Comparison of ENCODE assay signal across 26 cellular contexts in the genomic region with DNA sequence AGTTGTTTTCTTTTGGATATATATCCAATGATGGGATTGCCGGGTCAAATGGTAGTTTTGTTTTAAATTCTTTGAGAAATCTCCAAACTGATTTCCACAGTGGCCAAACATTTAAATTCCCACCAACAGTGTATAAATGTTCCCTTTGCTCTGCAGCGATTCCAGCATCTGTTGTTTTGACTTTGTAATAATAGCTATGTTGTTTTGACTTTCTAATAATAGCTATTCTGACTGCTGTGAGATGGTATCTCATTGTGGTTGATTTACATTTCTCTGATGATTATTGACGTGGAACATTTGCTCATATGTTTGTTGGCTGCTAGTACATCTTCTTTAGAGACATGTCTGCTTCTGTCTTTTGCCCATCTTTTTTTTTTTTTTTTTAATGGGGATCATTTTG.
"Had no signal": no experiment of that assay in that cellular context is flagged by ENCODE, and none has a peak within 500 bp of the region (broad histone marks: within the 10 kb centered on the region; RNA-seq: fewer than 3 reads in every experiment).

No MANE protein-coding gene starts in this region.

- H3K9me3 ChIP-seq: adrenal gland, left ventricle myocardium inferior, ovary, right lobe of liver, thoracic aorta had no signal

- H3K36me3 ChIP-seq: adrenal gland, breast epithelium, left ventricle myocardium inferior, ovary, right lobe of liver, thoracic aorta, WERI-Rb-1 had no signal

- H3K4me1 ChIP-seq: adrenal gland, breast epithelium, left ventricle myocardium inferior, right lobe of liver had no signal

- ATAC-seq: esophagus mucosa; mucosa of descending colon; right lobe of liver; stimulated activated naive CD8-positive, alpha-beta T cell treated with anti-CD3 and anti-CD28 coated beads, Interleukin-15, Interleukin-2, amounts not matched to agents 100 U/mL and 50 U/mL, for 24 hours; T-helper 17 cell had no signal

- H3K4me3 ChIP-seq: adrenal gland, breast epithelium, left ventricle myocardium inferior, lung, mucosa of descending colon, ovary, right lobe of liver, skin epidermis, thoracic aorta had no signal

- DNase-seq: activated CD4-positive, alpha-beta memory T cell treated with anti-CD3 and anti-CD28 coated beads for 36 hours; activated CD4-positive, alpha-beta T cell treated with anti-CD3 and anti-CD28 coated beads, Interleukin-2, amount 10 ng/mL, durations not matched to agents 24 days and 14 days; activated CD4-positive, CD25-positive, alpha-beta regulatory T cell treated with anti-CD3 and anti-CD28 coated beads, Interleukin-2, amount 50 U/mL, for 72 hours; activated CD8-positive, alpha-beta memory T cell treated with anti-CD3 and anti-CD28 coated beads, Interleukin-2, amount 50 U/mL, for 4 hours; activated effector memory CD4-positive, alpha-beta T cell treated with anti-CD3 and anti-CD28 coated beads, Interleukin-2, amount 50 U/mL, for 16 hours; activated naive CD4-positive, alpha-beta T cell treated with anti-CD3 and anti-CD28 coated beads for 36 hours; activated naive CD8-positive, alpha-beta T cell treated with anti-CD3 and anti-CD28 coated beads for 36 hours; activated T-cell treated with anti-CD3 and anti-CD28 coated beads, Interleukin-2, amount 50 U/mL, for 1 hour; adrenal gland; central memory CD4-positive, alpha-beta T cell; left ventricle myocardium inferior; mucosa of descending colon; naive B cell; ovary; right lobe of liver; stimulated activated CD4-positive, alpha-beta T cell treated with anti-CD3 and anti-CD28 coated beads, Interleukin-12 subunit alpha, Interleukin-12 subunit beta, amount 100 ng/mL, for 4 hours; stimulated activated CD4-positive, alpha-beta T cell treated with anti-CD3 and anti-CD28 coated beads, Interleukin-4, amount 100 ng/mL, for 1 hour; stimulated activated naive CD8-positive, alpha-beta T cell treated with anti-CD3 and anti-CD28 coated beads, Interleukin-15, Interleukin-2, amounts not matched to agents 100 U/mL and 50 U/mL, for 24 hours; T-helper 17 cell; T1000; WERI-Rb-1 had no signal

- H3K27me3 ChIP-seq: adrenal gland, breast epithelium, ovary, right lobe of liver had no signal

- H3K27ac ChIP-seq: adrenal gland, breast epithelium, left ventricle myocardium inferior, ovary, right lobe of liver, skin epidermis, thoracic aorta, WERI-Rb-1 had no signal
